In genomic region chr15:96924570-96924969, GRCh38 we compare ENCODE assay signal across 23 cellular contexts.
"Had no signal": no experiment of that assay in that cellular context is flagged by ENCODE, and none has a peak within 500 bp of the region (broad histone marks: within the 10 kb centered on the region; RNA-seq: fewer than 3 reads in every experiment).

No MANE protein-coding gene starts in this region.

- FAIRE-seq: endothelial cell of umbilical vein, frontal cortex, small intestine, urothelium cell line had no signal

- DNase-seq: colonic mucosa; effector memory CD4-positive, alpha-beta T cell; hypothalamus; immature natural killer cell; islet precursor cell; kidney glomerular epithelial cell; left colon; left ventricle myocardium inferior; lower lobe of right lung; natural killer cell; right lobe of liver; small intestine; stimulated activated CD4-positive, alpha-beta T cell treated with anti-CD3 and anti-CD28 coated beads, Interleukin-15, amount 100 ng/mL, for 24 hours; stimulated activated CD4-positive, alpha-beta T cell treated with anti-CD3 and anti-CD28 coated beads, Interleukin-2, amount 100 ng/mL, for 48 hours; stimulated activated naive B cell treated with anti-CD40 and anti-IgM and Interleukin-4, amounts not matched to agents 10 μg/mL and 1 μg/mL and 100 μg/mL, for 72 hours; upper lobe of left lung had no signal

- H3K4me1 ChIP-seq: colonic mucosa, esophagus muscularis mucosa, left ventricle myocardium inferior, lower lobe of right lung, parathyroid adenoma, right lobe of liver, tibial nerve, upper lobe of left lung had no signal

- H3K4me3 ChIP-seq: colonic mucosa, esophagus muscularis mucosa, left ventricle myocardium inferior, lower lobe of right lung, right lobe of liver, thoracic aorta, tibial nerve, upper lobe of left lung had no signal

- ATAC-seq: left colon; lower lobe of right lung; natural killer cell; right lobe of liver; stimulated activated naive B cell treated with anti-CD40 and anti-IgM and Interleukin-4, amounts not matched to agents 10 μg/mL and 1 μg/mL and 100 μg/mL, for 72 hours had no signal

- H3K27ac ChIP-seq: colonic mucosa, esophagus muscularis mucosa, left ventricle myocardium inferior, lower lobe of right lung, parathyroid adenoma, right lobe of liver, thoracic aorta, tibial nerve, upper lobe of left lung had no signal

- H3K27me3 ChIP-seq: colonic mucosa, esophagus muscularis mucosa, right lobe of liver, tibial nerve, upper lobe of left lung had no signal
